ENCODE assay signal across 8 cellular contexts in genomic region chr20:61131944-61132343, GRCh38.
"Had no signal": no experiment of that assay in that cellular context is flagged by ENCODE, and none has a peak within 500 bp of the region (broad histone marks: within the 10 kb centered on the region; RNA-seq: fewer than 3 reads in every experiment).

No MANE protein-coding gene starts in this region.

- ATAC-seq: GM12878 had no signal

- FAIRE-seq: G401.6, GM12878, GM12891, GM12892, GM18507, GM19239 had no signal

- DNase-seq: GDM1, GF-D8 had no signal

- H3K4me3 ChIP-seq: GM12878 had no signal
